16 cellular contexts compared by ENCODE assay signal in the genomic region with DNA sequence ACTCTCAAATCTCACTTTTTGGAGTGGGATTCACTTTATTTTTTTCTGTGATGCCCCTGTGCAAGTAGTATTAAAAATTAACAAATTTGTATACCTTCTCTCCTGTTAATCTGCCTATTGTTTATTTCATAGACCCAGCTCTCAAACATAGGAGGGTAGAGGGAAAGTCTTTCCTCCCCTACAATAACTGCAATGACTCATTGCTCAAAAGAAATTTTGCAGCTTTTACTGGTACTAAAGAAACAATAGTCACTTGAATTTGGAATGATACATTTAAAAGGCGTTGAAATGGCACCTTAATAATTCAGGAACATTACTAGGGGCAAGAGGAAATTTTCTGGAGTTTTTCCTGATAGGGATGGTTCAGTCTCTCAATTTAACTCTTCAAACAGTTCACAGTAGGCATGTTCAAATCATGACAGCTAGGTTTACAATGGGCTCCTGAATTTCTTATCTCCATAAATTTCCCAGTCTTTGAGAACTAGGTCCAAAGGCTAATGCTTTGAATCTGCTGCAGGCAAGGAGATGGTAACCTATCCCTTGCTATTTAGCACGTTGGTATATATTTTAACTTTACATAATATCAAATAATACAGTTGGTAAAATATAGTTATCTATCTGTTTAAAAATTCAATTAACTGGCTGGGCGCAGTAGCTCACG.
DNase-seq lines count a peak whose midpoint lies in the region; ATAC-seq, FAIRE-seq and TF ChIP-seq lines count a peak whose summit lies in the region.
"Had no signal": no experiment of that assay in that cellular context is flagged by ENCODE, and none has a peak within 500 bp of the region (broad histone marks: within the 10 kb centered on the region; RNA-seq: fewer than 3 reads in every experiment).

No MANE protein-coding gene starts in this region.

- H3K4me3 Mint-ChIP-seq in stimulated activated naive B cell treated with anti-CD40 and anti-IgM and Interleukin-4, amounts not matched to agents 10 μg/mL and 1 μg/mL and 100 μg/mL, for 72 hours = no peak overlapping the region
- H3K4me3 Mint-ChIP-seq in activated CD4-positive, alpha-beta T cell treated with anti-CD3 and anti-CD28 coated beads, Interleukin-2, amount 10 ng/mL, durations not matched to agents 7 days and 5 days = no peak overlapping the region
- H3K4me3 Mint-ChIP-seq: B cell; CD4-positive, alpha-beta memory T cell had no signal

- no peak for FAIRE-seq in endothelial cell of umbilical vein (lab: Jason Lieb, UNC)
- FAIRE-seq: A204.1, GM12878, GM18507, K562 had no signal

- H3K9me1 ChIP-seq in endothelial cell of umbilical vein (replicated peaks; ENCODE audit: control insufficient read depth, extremely low read depth, insufficient read depth, low read length) = no peaks in the 10 kb centered on the region

- DNase-seq in SK-N-MC (ENCODE audit: low read depth, low spot score) (no peak), endothelial cell of umbilical vein (ENCODE audit: low read depth, low spot score) (no peak), osteoblast (ENCODE audit: insufficient read length, low spot score, missing footprints) (peak; percentile 3)
- DNase-seq in stimulated activated naive B cell treated with anti-CD40 and anti-IgM and Interleukin-4, amounts not matched to agents 10 μg/mL and 1 μg/mL and 100 μg/mL, for 72 hours = no peak
- no peak for DNase-seq in activated CD4-positive, alpha-beta T cell treated with anti-CD3 and anti-CD28 coated beads, Interleukin-2, amount 10 ng/mL, durations not matched to agents 7 days and 5 days
- DNase-seq: CD4-positive, alpha-beta memory T cell; DMS79 had no signal

- TF ChIP-seq CTCF in HEK293 (tag by site-specific recombination; IDR thresholded peaks at IDR 0.05) (no peak), endothelial cell of umbilical vein (IDR thresholded peaks at IDR 0.05; ENCODE audit: extremely low read depth in 1 of 2, insufficient read depth in 1 of 2, low read depth in 1 of 2, low read length in 2 of 2) (no peak), osteoblast (IDR thresholded peaks at IDR 0.05; ENCODE audit: extremely low read depth, low read depth, low read length) (no peak)

- peaks cover 25% of the 10 kb centered on the region for H3K4me1 ChIP-seq in HEK293 (ENCODE audit: control insufficient read depth, insufficient read depth, low read length)
- H3K4me1 ChIP-seq in endothelial cell of umbilical vein (ENCODE audit: control insufficient read depth, extremely low read depth, insufficient read depth, low read length) = no peaks in the 10 kb centered on the region
- no peaks in the 10 kb centered on the region for H3K4me1 ChIP-seq in osteoblast (ENCODE audit: insufficient read depth, low read length)

- H3K27me3 Mint-ChIP-seq in stimulated activated naive B cell treated with anti-CD40 and anti-IgM and Interleukin-4, amounts not matched to agents 10 μg/mL and 1 μg/mL and 100 μg/mL, for 72 hours = peaks cover 0 to 14% of the 10 kb centered on the region in 2 donors
- H3K27me3 Mint-ChIP-seq in activated CD4-positive, alpha-beta T cell treated with anti-CD3 and anti-CD28 coated beads, Interleukin-2, amount 10 ng/mL, durations not matched to agents 7 days and 5 days = no peaks in the 10 kb centered on the region

- H3K27me3 ChIP-seq in endothelial cell of umbilical vein (ENCODE audit: control insufficient read depth in 2 of 2, insufficient read depth in 2 of 2, low read length in 2 of 2) (no peaks in the 10 kb centered on the region), osteoblast (ENCODE audit: insufficient read depth, low read length) (no peaks in the 10 kb centered on the region)

- CTCF ChIA-PET in HEK293 (lab: Yijun Ruan, JAX) (no interaction called here), endothelial cell of umbilical vein (lab: Charles Lee) (no interaction called here)
- CTCF ChIA-PET in activated CD4-positive, alpha-beta T cell treated with anti-CD3 and anti-CD28 coated beads, Interleukin-2, amount 10 ng/mL, durations not matched to agents 7 days and 5 days (lab: Charles Lee) = no interaction called here

- ATAC-seq in GM21723 (IDR thresholded peaks at IDR 0.05; ENCODE audit: unreplicated experiment) = no peak
- no peak for ATAC-seq in stimulated activated naive B cell treated with anti-CD40 and anti-IgM and Interleukin-4, amounts not matched to agents 10 μg/mL and 1 μg/mL and 100 μg/mL, for 72 hours (replicated peaks)
- ATAC-seq: GM12878, HCT116, K562 had no signal

- POLR2A ChIA-PET in HEK293 (lab: Yijun Ruan, JAX) (no interaction called here), endothelial cell of umbilical vein (lab: Charles Lee) (no interaction called here)
- POLR2A ChIA-PET in activated CD4-positive, alpha-beta T cell treated with anti-CD3 and anti-CD28 coated beads, Interleukin-2, amount 10 ng/mL, durations not matched to agents 7 days and 5 days (lab: Charles Lee) = no interaction called here

- H3K4me3 ChIP-seq in HEK293 (ENCODE audit: low read depth, low read length) = no peak overlapping the region
- H3K4me3 ChIP-seq in SK-N-MC = no peak overlapping the region
- no peak overlapping the region for H3K4me3 ChIP-seq in endothelial cell of umbilical vein (replicated peaks in 1 of 3; ENCODE audit: insufficient read depth in 1 of 3, low read depth in 1 of 3, low read length in 3 of 3)
- no peak overlapping the region for H3K4me3 ChIP-seq in osteoblast (ENCODE audit: insufficient read depth, low read length)
- H3K4me3 ChIP-seq: GM12878, K562 had no signal

- H3K36me3 ChIP-seq in HEK293 (ENCODE audit: control insufficient read depth in 2 of 2, insufficient read depth in 1 of 2, low read length in 2 of 2) = peaks cover 4 to 14% of the 10 kb centered on the region in 2 experiments
- H3K36me3 ChIP-seq in SK-N-MC (ENCODE audit: insufficient read depth, low read length) = peaks cover 12% of the 10 kb centered on the region; the same call in 1 of the 2 replicates
- peaks cover 3% of the 10 kb centered on the region in 2 experiments for H3K36me3 ChIP-seq in endothelial cell of umbilical vein (ENCODE audit: control insufficient read depth in 2 of 2, extremely low read depth in 1 of 2, insufficient read depth in 2 of 2, low read length in 2 of 2)
- H3K36me3 ChIP-seq in osteoblast (ENCODE audit: insufficient read depth, low read length) = no peaks in the 10 kb centered on the region

- H4K20me1 ChIP-seq in endothelial cell of umbilical vein (replicated peaks; ENCODE audit: control insufficient read depth, extremely low read depth, insufficient read depth, low read length) = no peaks in the 10 kb centered on the region
- no peaks in the 10 kb centered on the region for H4K20me1 ChIP-seq in osteoblast (ENCODE audit: insufficient read depth, low read length)

- H3K36me3 Mint-ChIP-seq in stimulated activated naive B cell treated with anti-CD40 and anti-IgM and Interleukin-4, amounts not matched to agents 10 μg/mL and 1 μg/mL and 100 μg/mL, for 72 hours = no peaks in the 10 kb centered on the region
- no peaks in the 10 kb centered on the region for H3K36me3 Mint-ChIP-seq in activated CD4-positive, alpha-beta T cell treated with anti-CD3 and anti-CD28 coated beads, Interleukin-2, amount 10 ng/mL, durations not matched to agents 7 days and 5 days (ENCODE audit: low read depth)
- H3K36me3 Mint-ChIP-seq: CD4-positive, alpha-beta memory T cell had no signal

- H3K27ac Mint-ChIP-seq in stimulated activated naive B cell treated with anti-CD40 and anti-IgM and Interleukin-4, amounts not matched to agents 10 μg/mL and 1 μg/mL and 100 μg/mL, for 72 hours = no peak overlapping the region
- H3K27ac Mint-ChIP-seq in activated CD4-positive, alpha-beta T cell treated with anti-CD3 and anti-CD28 coated beads, Interleukin-2, amount 10 ng/mL, durations not matched to agents 7 days and 5 days = no peak overlapping the region
- H3K27ac Mint-ChIP-seq: B cell; CD4-positive, alpha-beta memory T cell had no signal

- H3K9ac ChIP-seq in SK-N-MC (ENCODE audit: insufficient read length) (no peak overlapping the region), endothelial cell of umbilical vein (replicated peaks; ENCODE audit: extremely low read depth, insufficient read depth, low read length) (no peak overlapping the region)

- no peaks in the 10 kb centered on the region for H3K4me1 Mint-ChIP-seq in stimulated activated naive B cell treated with anti-CD40 and anti-IgM and Interleukin-4, amounts not matched to agents 10 μg/mL and 1 μg/mL and 100 μg/mL, for 72 hours
- H3K4me1 Mint-ChIP-seq in activated CD4-positive, alpha-beta T cell treated with anti-CD3 and anti-CD28 coated beads, Interleukin-2, amount 10 ng/mL, durations not matched to agents 7 days and 5 days = no peaks in the 10 kb centered on the region
- H3K4me1 Mint-ChIP-seq: B cell; CD4-positive, alpha-beta memory T cell had no signal

- BruUV-seq in endothelial cell of umbilical vein (replicated peaks; lab: Mats Ljungman, UMichigan) = no TSS peak

- dilution Hi-C loops in endothelial cell of umbilical vein (cut with MboI; ENCODE audit: extremely low pct_ligation_motif_present, low sequenced_read_pairs) = no loop called here

- no peak overlapping the region for H2AFZ ChIP-seq in endothelial cell of umbilical vein (ENCODE audit: low read depth, low read length)
- no peak overlapping the region for H2AFZ ChIP-seq in osteoblast (ENCODE audit: low read length)

- no peak for TF ChIP-seq POLR2A in endothelial cell of umbilical vein (IDR thresholded peaks at IDR 0.05; ENCODE audit: low read depth, low read length)

- no peak overlapping the region for H3K4me2 ChIP-seq in endothelial cell of umbilical vein (ENCODE audit: insufficient read depth, low read length)
- H3K4me2 ChIP-seq in osteoblast (ENCODE audit: insufficient read depth, low read length) = no peak overlapping the region

- intact Hi-C loops in endothelial cell of umbilical vein (cut with micrococcal nuclease) = no loop called here

- H3K9me3 ChIP-seq in HEK293 (ENCODE audit: control insufficient read depth, insufficient read depth, low read depth, low read length) = no peaks in the 10 kb centered on the region
- no peaks in the 10 kb centered on the region; the same call in 1 of the 2 replicates for H3K9me3 ChIP-seq in SK-N-MC (ENCODE audit: low read depth, low read length)
- H3K9me3 ChIP-seq in endothelial cell of umbilical vein (replicated peaks; ENCODE audit: control insufficient read depth, insufficient read depth, low read length) = no peaks in the 10 kb centered on the region
- no peaks in the 10 kb centered on the region for H3K9me3 ChIP-seq in osteoblast (ENCODE audit: low read depth, low read length)

- H3K9me3 Mint-ChIP-seq in stimulated activated naive B cell treated with anti-CD40 and anti-IgM and Interleukin-4, amounts not matched to agents 10 μg/mL and 1 μg/mL and 100 μg/mL, for 72 hours = peaks cover 0 to under 1% of the 10 kb centered on the region in 2 donors
- H3K9me3 Mint-ChIP-seq in activated CD4-positive, alpha-beta T cell treated with anti-CD3 and anti-CD28 coated beads, Interleukin-2, amount 10 ng/mL, durations not matched to agents 7 days and 5 days = no peaks in the 10 kb centered on the region
- H3K9me3 Mint-ChIP-seq: CD4-positive, alpha-beta memory T cell had no signal

- peak overlapping the region; percentile 45; the same call in 1 of the 2 replicates for H3K27ac ChIP-seq in HEK293 (ENCODE audit: extremely low read depth, low read depth, low read length)
- H3K27ac ChIP-seq in SK-N-MC = peak overlapping the region; percentile 68
- no peak overlapping the region for H3K27ac ChIP-seq in endothelial cell of umbilical vein (ENCODE audit: insufficient read depth, low read depth, low read length)
- H3K27ac ChIP-seq in osteoblast (ENCODE audit: low read depth, low read length) = no peak overlapping the region
- H3K27ac ChIP-seq: C4-2B had no signal

- no peaks in the 10 kb centered on the region for H3K79me2 ChIP-seq in endothelial cell of umbilical vein (ENCODE audit: control insufficient read depth, insufficient read depth, low read length)
- H3K79me2 ChIP-seq in osteoblast (ENCODE audit: insufficient read depth, low read length) = no peaks in the 10 kb centered on the region

Comparison
In these comparisons a context has a peak if more than half of its experiments do, and no peak if none do; other contexts are left out.
1. H3K27ac ChIP-seq: peak in HEK293 (single experiment) and SK-N-MC (single experiment); none in endothelial cell of umbilical vein (single experiment) and osteoblast (single experiment).